ENCODE assay signal across 10 cellular contexts in genomic region chr9:20197976-20198685, GRCh38.
A peak's percentile ranks its signal among the peaks of the same experiment; 100 is the strongest.
DNase-seq lines count a peak whose midpoint lies in the region; ATAC-seq and TF ChIP-seq lines count a peak whose summit lies in the region.
"Had no signal": no experiment of that assay in that cellular context is flagged by ENCODE, and none has a peak within 500 bp of the region (broad histone marks: within the 10 kb centered on the region; RNA-seq: fewer than 3 reads in every experiment).

No MANE protein-coding gene starts in this region.

- H3K9me3 Mint-ChIP-seq in activated T-helper 1 cell treated with anti-CD3 and anti-CD28 coated beads, Interleukin-12 subunit alpha, Interleukin-12 subunit beta, Interleukin-2, Interleukin-4 antibody, amounts not matched to agents 30 ng/mL and 10 ng/mL and 1 ng/mL, durations not matched to agents 14 hours and 24 hours and 36 hours = peaks cover 27% of the 10 kb centered on the region
- peaks cover 9 to 16% (median 12%) of the 10 kb centered on the region in 5 donors for H3K9me3 Mint-ChIP-seq in CD8-positive, alpha-beta memory T cell

- DNase-seq in GM10248 (ENCODE audit: extremely low spot score) = peak; percentile 22
- peak in 1 of 2 donors; percentile 25 for DNase-seq in breast epithelium (ENCODE audit: low spot score in 2 of 2)
- DNase-seq in mucosa of descending colon = peak in 2 of 3 donors; percentile 46 to 80
- no peak for DNase-seq in activated T-helper 1 cell treated with anti-CD3 and anti-CD28 coated beads, Interleukin-12 subunit alpha, Interleukin-12 subunit beta, Interleukin-2, Interleukin-4 antibody, amounts not matched to agents 30 ng/mL and 10 ng/mL and 1 ng/mL, durations not matched to agents 14 hours and 24 hours and 36 hours (ENCODE audit: low spot score)
- no peak for DNase-seq in pons (ENCODE audit: low spot score)
- no peak for DNase-seq in gastrocnemius medialis
- DNase-seq in CD8-positive, alpha-beta memory T cell = no peak
- DNase-seq: activated T-cell treated with anti-CD3 and anti-CD28 coated beads, Interleukin-2, amount 50 U/mL, for 24 hours; NCI-H226 had no signal

- POLR2A ChIA-PET in GM10248 (lab: Yijun Ruan, JAX) = no interaction called here
- POLR2A ChIA-PET in CD8-positive, alpha-beta memory T cell (lab: Charles Lee) = no interaction called here

- H3K27me3 ChIP-seq in breast epithelium (no peaks in the 10 kb centered on the region), gastrocnemius medialis (no peaks in the 10 kb centered on the region)
- no peaks in the 10 kb centered on the region for H3K27me3 ChIP-seq in CD8-positive, alpha-beta memory T cell (ENCODE audit: insufficient read depth, low read length, poor library complexity, severe bottlenecking)

- in situ Hi-C loops in gastrocnemius medialis (cut with MboI; ENCODE audit: low sequenced_read_pairs in 4 of 4) = no loop called here

- H3K4me3 ChIP-seq in breast epithelium (no peak overlapping the region), mucosa of descending colon (no peak overlapping the region), gastrocnemius medialis (no peak overlapping the region)
- H3K4me3 ChIP-seq in CD8-positive, alpha-beta memory T cell (ENCODE audit: low read length) = no peak overlapping the region

- H3K4me1 Mint-ChIP-seq in activated T-helper 1 cell treated with anti-CD3 and anti-CD28 coated beads, Interleukin-12 subunit alpha, Interleukin-12 subunit beta, Interleukin-2, Interleukin-4 antibody, amounts not matched to agents 30 ng/mL and 10 ng/mL and 1 ng/mL, durations not matched to agents 14 hours and 24 hours and 36 hours (ENCODE audit: low read depth) = peaks cover 41% of the 10 kb centered on the region
- H3K4me1 Mint-ChIP-seq in CD8-positive, alpha-beta memory T cell = no peaks in the 10 kb centered on the region

- no peak overlapping the region for H3K27ac Mint-ChIP-seq in activated T-helper 1 cell treated with anti-CD3 and anti-CD28 coated beads, Interleukin-12 subunit alpha, Interleukin-12 subunit beta, Interleukin-2, Interleukin-4 antibody, amounts not matched to agents 30 ng/mL and 10 ng/mL and 1 ng/mL, durations not matched to agents 14 hours and 24 hours and 36 hours
- peak overlapping the region in 2 of 8 donors; percentile 63 to 85 for H3K27ac Mint-ChIP-seq in CD8-positive, alpha-beta memory T cell
- H3K27ac Mint-ChIP-seq: activated T-cell treated with anti-CD3 and anti-CD28 coated beads, Interleukin-2, amount 50 U/mL, for 24 hours had no signal

- CTCF ChIA-PET in GM10248 (lab: Yijun Ruan, JAX) = no interaction called here
- CTCF ChIA-PET in CD8-positive, alpha-beta memory T cell (lab: Charles Lee) = no interaction called here

- intact Hi-C loops in breast epithelium (cut with DNase I; ENCODE audit: low total_unique reads) = no loop called here
- intact Hi-C loops in mucosa of descending colon (cut with DNase I, micrococcal nuclease) = no loop called here
- intact Hi-C loops in activated T-helper 1 cell treated with anti-CD3 and anti-CD28 coated beads, Interleukin-12 subunit alpha, Interleukin-12 subunit beta, Interleukin-2, Interleukin-4 antibody, amounts not matched to agents 30 ng/mL and 10 ng/mL and 1 ng/mL, durations not matched to agents 14 hours and 24 hours and 36 hours (cut with micrococcal nuclease) = no loop called here
- intact Hi-C loops in gastrocnemius medialis (cut with DNase I; ENCODE audit: low total_unique reads) = no loop called here

- H3K4me1 ChIP-seq in breast epithelium (no peaks in the 10 kb centered on the region), mucosa of descending colon (ENCODE audit: low read depth) (no peaks in the 10 kb centered on the region), gastrocnemius medialis (no peaks in the 10 kb centered on the region)
- peaks cover 4% of the 10 kb centered on the region for H3K4me1 ChIP-seq in CD8-positive, alpha-beta memory T cell (ENCODE audit: insufficient read depth, low read length)

- TF ChIP-seq POLR2A in breast epithelium (IDR thresholded peaks at IDR 0.05) (no peak), gastrocnemius medialis (IDR thresholded peaks at IDR 0.05) (no peak)

- TF ChIP-seq CTCF in GM10248 (IDR thresholded peaks at IDR 0.05; ENCODE audit: control extremely low read depth, extremely low read depth, low read depth, missing control alignments) (no peak), breast epithelium (IDR thresholded peaks at IDR 0.05) (no peak), mucosa of descending colon (IDR thresholded peaks at IDR 0.05) (no peak), gastrocnemius medialis (IDR thresholded peaks at IDR 0.05 in 4 of 5, conservative IDR thresholded peaks at IDR 0.05 in 1 of 5) (no peak)

- H3K27ac ChIP-seq in breast epithelium = peak overlapping the region; percentile 15 to 34
- H3K27ac ChIP-seq in gastrocnemius medialis = no peak overlapping the region
- no peak overlapping the region for H3K27ac ChIP-seq in CD8-positive, alpha-beta memory T cell (ENCODE audit: low read depth, low read length)

- H3K36me3 ChIP-seq in breast epithelium = no peaks in the 10 kb centered on the region
- no peaks in the 10 kb centered on the region for H3K36me3 ChIP-seq in mucosa of descending colon (ENCODE audit: low read depth)
- no peaks in the 10 kb centered on the region for H3K36me3 ChIP-seq in gastrocnemius medialis
- H3K36me3 ChIP-seq in CD8-positive, alpha-beta memory T cell (ENCODE audit: insufficient read depth, low read length) = no peaks in the 10 kb centered on the region

- H3K9me3 ChIP-seq in breast epithelium (no peaks in the 10 kb centered on the region), mucosa of descending colon (no peaks in the 10 kb centered on the region), gastrocnemius medialis (no peaks in the 10 kb centered on the region)
- H3K9me3 ChIP-seq in CD8-positive, alpha-beta memory T cell (ENCODE audit: low read length) = no peaks in the 10 kb centered on the region

- ATAC-seq in HG02885 (IDR thresholded peaks at IDR 0.05; ENCODE audit: poor library complexity, unreplicated experiment) (peak; percentile 47), mucosa of descending colon (peak; percentile 97), gastrocnemius medialis (no peak)

- peaks cover 4% of the 10 kb centered on the region for H3K27me3 Mint-ChIP-seq in activated T-helper 1 cell treated with anti-CD3 and anti-CD28 coated beads, Interleukin-12 subunit alpha, Interleukin-12 subunit beta, Interleukin-2, Interleukin-4 antibody, amounts not matched to agents 30 ng/mL and 10 ng/mL and 1 ng/mL, durations not matched to agents 14 hours and 24 hours and 36 hours (ENCODE audit: insufficient read depth)
- H3K27me3 Mint-ChIP-seq in CD8-positive, alpha-beta memory T cell = peaks cover 0 to 11% of the 10 kb centered on the region in 2 donors

- no peak overlapping the region for H3K4me3 Mint-ChIP-seq in activated T-helper 1 cell treated with anti-CD3 and anti-CD28 coated beads, Interleukin-12 subunit alpha, Interleukin-12 subunit beta, Interleukin-2, Interleukin-4 antibody, amounts not matched to agents 30 ng/mL and 10 ng/mL and 1 ng/mL, durations not matched to agents 14 hours and 24 hours and 36 hours
- H3K4me3 Mint-ChIP-seq in CD8-positive, alpha-beta memory T cell = no peak overlapping the region
- H3K4me3 Mint-ChIP-seq: activated T-cell treated with anti-CD3 and anti-CD28 coated beads, Interleukin-2, amount 50 U/mL, for 24 hours had no signal

- H3K36me3 Mint-ChIP-seq in activated T-helper 1 cell treated with anti-CD3 and anti-CD28 coated beads, Interleukin-12 subunit alpha, Interleukin-12 subunit beta, Interleukin-2, Interleukin-4 antibody, amounts not matched to agents 30 ng/mL and 10 ng/mL and 1 ng/mL, durations not matched to agents 14 hours and 24 hours and 36 hours (ENCODE audit: low read depth) = peaks cover 11% of the 10 kb centered on the region
- peaks cover 0 to 13% (median 5%) of the 10 kb centered on the region in 3 donors for H3K36me3 Mint-ChIP-seq in CD8-positive, alpha-beta memory T cell

Comparison
In these comparisons a context has a peak if more than half of its experiments do, and no peak if none do; other contexts are left out.
1. DNase-seq: peak in GM10248 (single experiment) and mucosa of descending colon (2 of 3); none in activated T-helper 1 cell treated with anti-CD3 and anti-CD28 coated beads, Interleukin-12 subunit alpha, Interleukin-12 subunit beta, Interleukin-2, Interleukin-4 antibody, amounts not matched to agents 30 ng/mL and 10 ng/mL and 1 ng/mL, durations not matched to agents 14 hours and 24 hours and 36 hours (single experiment), pons (single experiment), gastrocnemius medialis (0 of 2) and CD8-positive, alpha-beta memory T cell (0 of 5).
2. ATAC-seq: peak in HG02885 (single experiment) and mucosa of descending colon (single experiment); none in gastrocnemius medialis (0 of 2).
3. H3K27ac ChIP-seq: peak in breast epithelium (2 of 2); none in gastrocnemius medialis (0 of 4) and CD8-positive, alpha-beta memory T cell (single experiment).